Comparison of ENCODE assay signal across 34 cellular contexts in the genomic region with DNA sequence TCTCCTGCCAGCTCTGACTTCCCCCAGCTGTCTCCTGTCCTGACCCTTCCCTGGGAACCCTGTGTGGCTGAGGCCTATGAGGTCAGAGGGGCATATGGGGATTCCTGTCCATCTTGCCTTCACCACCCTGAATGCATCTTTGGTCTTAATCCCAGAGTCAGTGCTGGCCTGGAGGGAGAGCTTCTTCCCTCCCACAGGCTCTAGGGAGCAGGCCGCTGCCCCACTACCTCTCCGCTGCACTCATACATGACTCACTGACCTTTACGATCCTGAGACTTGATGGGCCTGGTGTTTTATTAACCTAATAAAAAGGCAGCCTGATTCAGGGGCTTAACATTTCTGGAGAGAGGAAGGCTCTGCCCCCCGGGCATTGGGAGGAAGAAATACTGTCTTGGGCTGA.
DNase-seq lines count a peak whose midpoint lies in the region; ATAC-seq and TF ChIP-seq lines count a peak whose summit lies in the region.
"Had no signal": no experiment of that assay in that cellular context is flagged by ENCODE, and none has a peak within 500 bp of the region (broad histone marks: within the 10 kb centered on the region; RNA-seq: fewer than 3 reads in every experiment).

No MANE protein-coding gene starts in this region.

- H3K4me1 Mint-ChIP-seq in brain (peaks cover 36% of the 10 kb centered on the region), nephron progenitor cell (peaks cover 29% of the 10 kb centered on the region)
- H3K4me1 Mint-ChIP-seq: immature natural killer cell, memory B cell had no signal

- CTCF ChIA-PET in BJ (lab: Yijun Ruan, JAX): no interaction called here

- H3K36me3 Mint-ChIP-seq in brain (no peaks in the 10 kb centered on the region), nephron progenitor cell (ENCODE audit: low read depth) (no peaks in the 10 kb centered on the region)
- H3K36me3 Mint-ChIP-seq: activated CD4-positive, alpha-beta memory T cell treated with anti-CD3 and anti-CD28 coated beads for 36 hours; CD8-positive, alpha-beta T cell; immature natural killer cell; memory B cell had no signal

- no peak for ATAC-seq in GM19455 (IDR thresholded peaks at IDR 0.05; ENCODE audit: unreplicated experiment)
- ATAC-seq: activated T-cell treated with anti-CD3 and anti-CD28 coated beads, Interleukin-2, amount 50 U/mL, for 72 hours; CD8-positive, alpha-beta T cell; gastroesophageal sphincter; HepG2; left lung had no signal

- H3K4me3 ChIP-seq in BJ (ENCODE audit: low read depth, low read length): no peak overlapping the region
- H3K4me3 ChIP-seq: adrenal gland, gastroesophageal sphincter, HAP-1, hepatocyte, left lung, right atrium auricular region, SJSA1, stomach, uterus had no signal

- H3K9me3 Mint-ChIP-seq in brain (peaks cover 0 to 7% (median 0%) of the 10 kb centered on the region in 5 experiments), nephron progenitor cell (peaks cover 3% of the 10 kb centered on the region)
- H3K9me3 Mint-ChIP-seq: activated naive CD4-positive, alpha-beta T cell treated with anti-CD3 and anti-CD28 coated beads for 36 hours; activated T-cell treated with anti-CD3 and anti-CD28 coated beads, Interleukin-2, amount 50 U/mL, for 72 hours; immature natural killer cell; T-helper 1 cell treated with Interleukin-12 subunit alpha and Interleukin-12 subunit beta and Interleukin-4 antibody, amounts not matched to agents 30 μg/mL and 1 μg/mL, for 36 hours had no signal

- no peak for TF ChIP-seq CTCF in BJ (IDR thresholded peaks at IDR 0.05; ENCODE audit: insufficient read depth, low read depth, low read length)
- no peak for TF ChIP-seq CTCF in brain (conservative IDR thresholded peaks at IDR 0.05)
- no peak for TF ChIP-seq CTCF in nephron progenitor cell (IDR thresholded peaks at IDR 0.05)

- H3K36me3 ChIP-seq in BJ (ENCODE audit: control insufficient read depth, insufficient read depth, low read length): no peaks in the 10 kb centered on the region
- H3K36me3 ChIP-seq: adrenal gland, gastroesophageal sphincter, HAP-1, left lung, right atrium auricular region, SJSA1, stomach, uterus had no signal

- POLR2A ChIA-PET in BJ (lab: Charles Lee): no interaction called here

- peaks cover 10% of the 10 kb centered on the region for H3K27me3 Mint-ChIP-seq in brain
- peaks cover 31% of the 10 kb centered on the region for H3K27me3 Mint-ChIP-seq in nephron progenitor cell (ENCODE audit: low read depth, poor library complexity)

- DNase-seq in BJ (ENCODE audit: low read depth) (peak; percentile 31), HK-2 (ENCODE audit: unreplicated experiment) (peak; percentile 15), nephron progenitor cell (peak; percentile 28), KG1 (lab: John Stamatoyannopoulos, UW) (no peak), AG20443 (ENCODE audit: low spot score) (no peak), inferior parietal cortex (ENCODE audit: extremely low spot score) (no peak)
- DNase-seq: activated CD4-positive, alpha-beta memory T cell treated with anti-CD3 and anti-CD28 coated beads for 36 hours; activated CD4-positive, alpha-beta T cell treated with anti-CD3 and anti-CD28 coated beads for 1 hour; activated naive CD4-positive, alpha-beta T cell treated with anti-CD3 and anti-CD28 coated beads for 36 hours; activated T-cell treated with anti-CD3 and anti-CD28 coated beads, Interleukin-2, amount 50 U/mL, for 72 hours; adrenal gland; AML-193; CD8-positive, alpha-beta T cell; immature natural killer cell; Kasumi-1; left lung; NCI-H146; NCI-H446 treated with DMSO at 0.1 percent for 48 hours; NCI-H774; stimulated activated CD4-positive, alpha-beta T cell treated with anti-CD3 and anti-CD28 coated beads, Interleukin-12 subunit alpha, Interleukin-12 subunit beta, amount 100 ng/mL, for 4 hours; stimulated activated CD4-positive, alpha-beta T cell treated with anti-CD3 and anti-CD28 coated beads, Interleukin-4, amount 100 ng/mL, for 1 hour; stomach; uterus had no signal

- no peaks in the 10 kb centered on the region for H3K27me3 ChIP-seq in BJ (ENCODE audit: control insufficient read depth, insufficient read depth, low read length)
- H3K27me3 ChIP-seq: adrenal gland, hepatocyte, right atrium auricular region, SJSA1, uterus had no signal

- H3K4me3 Mint-ChIP-seq in brain (peak overlapping the region in 1 of 5 experiments; percentile 7), nephron progenitor cell (peak overlapping the region; percentile 20)
- H3K4me3 Mint-ChIP-seq: activated CD4-positive, alpha-beta memory T cell treated with anti-CD3 and anti-CD28 coated beads for 36 hours; activated naive CD4-positive, alpha-beta T cell treated with anti-CD3 and anti-CD28 coated beads for 36 hours; activated T-cell treated with anti-CD3 and anti-CD28 coated beads, Interleukin-2, amount 50 U/mL, for 72 hours; CD8-positive, alpha-beta T cell; dendritic cell treated with granulocyte-macrophage colony-stimulating factor and Interleukin-4, amounts not matched to agents 40 ng/mL and 50 ng/mL, for 4 days; immature natural killer cell; memory B cell; T-helper 1 cell treated with Interleukin-12 subunit alpha and Interleukin-12 subunit beta and Interleukin-4 antibody, amounts not matched to agents 30 μg/mL and 1 μg/mL, for 36 hours had no signal

- H3K27ac Mint-ChIP-seq in brain (peak overlapping the region in 3 of 5 experiments; percentile 19 to 92 (median 73)), nephron progenitor cell (peak overlapping the region; percentile 64)
- H3K27ac Mint-ChIP-seq: activated CD4-positive, alpha-beta memory T cell treated with anti-CD3 and anti-CD28 coated beads for 36 hours; activated naive CD4-positive, alpha-beta T cell treated with anti-CD3 and anti-CD28 coated beads for 36 hours; activated T-cell treated with anti-CD3 and anti-CD28 coated beads, Interleukin-2, amount 50 U/mL, for 72 hours; CD8-positive, alpha-beta T cell; dendritic cell treated with granulocyte-macrophage colony-stimulating factor and Interleukin-4, amounts not matched to agents 40 ng/mL and 50 ng/mL, for 4 days; immature natural killer cell; memory B cell; T-helper 1 cell treated with Interleukin-12 subunit alpha and Interleukin-12 subunit beta and Interleukin-4 antibody, amounts not matched to agents 30 μg/mL and 1 μg/mL, for 36 hours had no signal

Comparison
In these comparisons a context has a peak if more than half of its experiments do, and no peak if none do; other contexts are left out.
1. DNase-seq: peak in BJ (single experiment), HK-2 (single experiment) and nephron progenitor cell (single experiment); none in KG1 (single experiment), AG20443 (single experiment) and inferior parietal cortex (single experiment).